In genomic region chr5:159102294-159102934, GRCh38 we compare ENCODE assay signal across 1 cellular context.
TF ChIP-seq lines count a peak whose summit lies in the region.

No MANE protein-coding gene starts in this region.

TF ChIP-seq in GM23338, 12 proteins besides CTCF, POLR2A, EP300 and RAD21 (continued from another document):
- TF ChIP-seq ZNF462 (CRISPR knock-in tag; IDR thresholded peaks at IDR 0.05) = no peak
- no peak for TF ChIP-seq ETS1 (IDR thresholded peaks at IDR 0.05)
- peak; percentile 65 for TF ChIP-seq EZH2 (IDR thresholded peaks at IDR 0.05; ENCODE audit: low read depth, unreplicated experiment)
